Comparison of ENCODE assay signal across 27 cellular contexts in the genomic region with DNA sequence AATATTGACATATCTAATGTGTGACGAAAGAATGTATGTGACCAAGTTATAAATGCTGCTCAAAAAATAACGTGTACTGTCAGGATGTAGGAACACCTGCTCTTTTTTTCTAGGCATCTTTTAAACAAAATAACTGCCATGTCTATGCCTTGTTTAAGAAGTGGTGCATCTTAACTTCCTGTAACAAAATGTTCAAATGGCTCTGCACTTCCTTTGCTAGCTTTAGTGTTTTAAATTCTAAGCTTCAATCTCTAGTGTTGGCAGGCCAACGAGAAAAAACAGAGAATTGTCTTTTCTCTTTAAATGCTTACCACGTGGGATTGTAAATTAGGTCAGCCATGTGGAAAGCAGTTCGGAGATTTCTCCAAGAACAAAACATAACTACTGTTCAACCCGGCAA. TPM values are rescaled to one million over a fixed set of nuclear protein-coding genes. Genes with fewer than 3 reads are reported as not detected.
DNase-seq lines count a peak whose midpoint lies in the region; ATAC-seq and TF ChIP-seq lines count a peak whose summit lies in the region.
"Had no signal": no experiment of that assay in that cellular context is flagged by ENCODE, and none has a peak within 500 bp of the region (broad histone marks: within the 10 kb centered on the region; RNA-seq: fewer than 3 reads in every experiment).

No MANE protein-coding gene starts in this region.

- peaks cover 0 to 6% of the 10 kb centered on the region in 2 experiments; a peak in 2 of 4 replicates for H3K4me1 ChIP-seq in HCT116 (ENCODE audit: control insufficient read depth in 1 of 2, insufficient read depth in 2 of 2, low read length in 2 of 2)
- H3K4me1 ChIP-seq in colonic mucosa: no peaks in the 10 kb centered on the region

- H3K9ac ChIP-seq in HCT116 (ENCODE audit: low read length) (no peak overlapping the region), colonic mucosa (ENCODE audit: low read depth in 2 of 2, low read length in 2 of 2) (no peak overlapping the region)

- ATAC-seq in stimulated activated naive CD8-positive, alpha-beta T cell treated with anti-CD3 and anti-CD28 coated beads, Interleukin-15, Interleukin-2, amounts not matched to agents 100 U/mL and 50 U/mL, for 24 hours: no peak
- ATAC-seq in HCT116: no peak
- ATAC-seq in activated naive CD8-positive, alpha-beta T cell treated with anti-CD3 and anti-CD28 coated beads, Interleukin-2, amount 10 ng/mL, durations not matched to agents 7 days and 5 days (ENCODE audit: low read depth): no peak
- ATAC-seq: effector memory CD8-positive, alpha-beta T cell; GM12878; left cardiac atrium; mucosa of descending colon; Right ventricle myocardium inferior had no signal

- no peak for TF ChIP-seq POLR2A in HCT116 (IDR thresholded peaks at IDR 0.05; ENCODE audit: borderline replicate concordance, extremely low read depth, insufficient read depth, insufficient read length)

- no peaks in the 10 kb centered on the region for H3K27me3 Mint-ChIP-seq in stimulated activated naive CD8-positive, alpha-beta T cell treated with anti-CD3 and anti-CD28 coated beads, Interleukin-15, Interleukin-2, amounts not matched to agents 100 ng/mL and 50 ng/mL, for 24 hours
- no peaks in the 10 kb centered on the region for H3K27me3 Mint-ChIP-seq in activated naive CD8-positive, alpha-beta T cell treated with anti-CD3 and anti-CD28 coated beads, Interleukin-2, amount 10 ng/mL, durations not matched to agents 7 days and 5 days

- H2AFZ ChIP-seq in HCT116 (ENCODE audit: low read depth, low read length, poor library complexity, severe bottlenecking): peak overlapping the region; percentile 79

- DNase-seq in stimulated activated naive CD8-positive, alpha-beta T cell treated with anti-CD3 and anti-CD28 coated beads, Interleukin-15, Interleukin-2, amounts not matched to agents 100 U/mL and 50 U/mL, for 24 hours: no peak
- DNase-seq in HCT116 (ENCODE audit: low read depth, low spot score) (no peak), DMS153 (lab: John Stamatoyannopoulos, UW) (no peak), NCI-H526 treated with DMSO at 0.1 percent for 48 hours (lab: John Stamatoyannopoulos, UW) (no peak), colonic mucosa (no peak)
- no peak for DNase-seq in activated naive CD8-positive, alpha-beta T cell treated with anti-CD3 and anti-CD28 coated beads, Interleukin-2, amount 10 ng/mL, durations not matched to agents 7 days and 5 days
- DNase-seq: activated CD4-positive, CD25-positive, alpha-beta regulatory T cell treated with anti-CD3 and anti-CD28 coated beads, Interleukin-2, amount 50 U/mL, for 72 hours; activated T-cell treated with anti-CD3 and anti-CD28 coated beads, Interleukin-2, amount 50 U/mL, for 48 hours; aorta; cortex of kidney; DMS 273 treated with DMSO at 0.1 percent for 48 hours; effector memory CD8-positive, alpha-beta T cell; hippocampal formation; KG1; left cardiac atrium; mucosa of descending colon; NCI-H1417 treated with DMSO at 0.1 percent for 48 hours; NCI-H2029 treated with DMSO at 0.1 percent for 48 hours; NCI-H2227 treated with DMSO at 0.1 percent for 48 hours; NCI-H69; stimulated activated CD4-positive, alpha-beta T cell treated with anti-CD3 and anti-CD28 coated beads, Interleukin-4, amount 100 ng/mL, for 1 hour; transverse colon had no signal

- no peaks in the 10 kb centered on the region for H3K79me2 ChIP-seq in HCT116 (ENCODE audit: insufficient read depth, low read length)

- no peak for TF ChIP-seq CTCF in HCT116 (IDR thresholded peaks at IDR 0.05 in 2 of 3, conservative IDR thresholded peaks at IDR 0.05 in 1 of 3; ENCODE audit: borderline replicate concordance in 1 of 3, insufficient read depth in 1 of 3, low read depth in 2 of 3, low read length in 2 of 3)
- TF ChIP-seq CTCF in colonic mucosa (IDR thresholded peaks at IDR 0.05): no peak

- H3K36me3 Mint-ChIP-seq in stimulated activated naive CD8-positive, alpha-beta T cell treated with anti-CD3 and anti-CD28 coated beads, Interleukin-15, Interleukin-2, amounts not matched to agents 100 ng/mL and 50 ng/mL, for 24 hours (ENCODE audit: low read depth): no peaks in the 10 kb centered on the region
- H3K36me3 Mint-ChIP-seq in activated naive CD8-positive, alpha-beta T cell treated with anti-CD3 and anti-CD28 coated beads, Interleukin-2, amount 10 ng/mL, durations not matched to agents 7 days and 5 days: no peaks in the 10 kb centered on the region

- TF ChIP-seq RAD21 in HCT116 (IDR thresholded peaks at IDR 0.05; ENCODE audit: low read depth): no peak

- H3K27ac ChIP-seq in HCT116 (ENCODE audit: low read depth, low read length) (no peak overlapping the region), colonic mucosa (no peak overlapping the region)
- H3K27ac ChIP-seq: transverse colon had no signal

- H3K4me3 Mint-ChIP-seq in stimulated activated naive CD8-positive, alpha-beta T cell treated with anti-CD3 and anti-CD28 coated beads, Interleukin-15, Interleukin-2, amounts not matched to agents 100 ng/mL and 50 ng/mL, for 24 hours: peak overlapping the region; percentile 9
- H3K4me3 Mint-ChIP-seq in activated naive CD8-positive, alpha-beta T cell treated with anti-CD3 and anti-CD28 coated beads, Interleukin-2, amount 10 ng/mL, durations not matched to agents 7 days and 5 days: no peak overlapping the region
- H3K4me3 Mint-ChIP-seq: effector memory CD8-positive, alpha-beta T cell; nephron had no signal

- H3K27ac Mint-ChIP-seq in stimulated activated naive CD8-positive, alpha-beta T cell treated with anti-CD3 and anti-CD28 coated beads, Interleukin-15, Interleukin-2, amounts not matched to agents 100 ng/mL and 50 ng/mL, for 24 hours: peak overlapping the region; percentile 50
- peak overlapping the region; percentile 30 for H3K27ac Mint-ChIP-seq in activated naive CD8-positive, alpha-beta T cell treated with anti-CD3 and anti-CD28 coated beads, Interleukin-2, amount 10 ng/mL, durations not matched to agents 7 days and 5 days
- H3K27ac Mint-ChIP-seq: effector memory CD8-positive, alpha-beta T cell; nephron had no signal

- intact Hi-C loops in HCT116 (cut with micrococcal nuclease): no loop called here
- intact Hi-C loops in colonic mucosa (cut with DNase I): no loop called here

- no peaks in the 10 kb centered on the region for H3K27me3 ChIP-seq in HCT116 (ENCODE audit: insufficient read depth, low read length)
- H3K27me3 ChIP-seq in colonic mucosa: no peaks in the 10 kb centered on the region
- H3K27me3 ChIP-seq: transverse colon had no signal

- H3K9me3 ChIP-seq in HCT116 (ENCODE audit: control insufficient read depth in 1 of 2, insufficient read depth in 1 of 2, low read depth in 1 of 2, low read length in 2 of 2) (no peaks in the 10 kb centered on the region), colonic mucosa (no peaks in the 10 kb centered on the region)
- H3K9me3 ChIP-seq: mucosa of descending colon, transverse colon had no signal

- H4K20me1 ChIP-seq in HCT116 (ENCODE audit: insufficient read depth): no peaks in the 10 kb centered on the region

- no TSS peak for BruUV-seq in HCT116 (replicated peaks; lab: Mats Ljungman, UMichigan)

- CTCF ChIA-PET in HCT116 (lab: Charles Lee): no interaction called here

- H3K4me3 ChIP-seq in HCT116 (replicated peaks in 1 of 2; ENCODE audit: low read depth in 1 of 2, low read length in 2 of 2) (no peak overlapping the region), colonic mucosa (no peak overlapping the region)
- H3K4me3 ChIP-seq: GM12878, lung, mucosa of descending colon, transverse colon had no signal

- H3K36me3 ChIP-seq in HCT116 (ENCODE audit: control insufficient read depth in 1 of 2, insufficient read depth in 2 of 2, low read length in 2 of 2) (no peaks in the 10 kb centered on the region), colonic mucosa (no peaks in the 10 kb centered on the region)
- H3K36me3 ChIP-seq: transverse colon had no signal

- H3K9me3 Mint-ChIP-seq in stimulated activated naive CD8-positive, alpha-beta T cell treated with anti-CD3 and anti-CD28 coated beads, Interleukin-15, Interleukin-2, amounts not matched to agents 100 ng/mL and 50 ng/mL, for 24 hours: no peaks in the 10 kb centered on the region
- H3K9me3 Mint-ChIP-seq in activated naive CD8-positive, alpha-beta T cell treated with anti-CD3 and anti-CD28 coated beads, Interleukin-2, amount 10 ng/mL, durations not matched to agents 7 days and 5 days: no peaks in the 10 kb centered on the region
- H3K9me3 Mint-ChIP-seq: effector memory CD8-positive, alpha-beta T cell; nephron had no signal

- POLR2A ChIA-PET in HCT116 (lab: Charles Lee): no interaction called here
- POLR2A ChIA-PET in activated naive CD8-positive, alpha-beta T cell treated with anti-CD3 and anti-CD28 coated beads, Interleukin-2, amount 10 ng/mL, durations not matched to agents 7 days and 5 days (lab: Charles Lee): interaction anchor here (1.4 kb wide), 1 partner anchor 13 kb away, joined by 4 read pairs; no protein-coding TSS in a partner anchor

- RAD21 ChIA-PET in HCT116 (lab: Charles Lee; ENCODE audit: low non-redundant PET in 1 of 2, low total read pairs in 2 of 2, uncharacterized antibody in 2 of 2, unreplicated experiment in 2 of 2): no interaction called here

- H3K4me2 ChIP-seq in HCT116 (ENCODE audit: low read length): no peak overlapping the region

- H3K4me1 Mint-ChIP-seq in stimulated activated naive CD8-positive, alpha-beta T cell treated with anti-CD3 and anti-CD28 coated beads, Interleukin-15, Interleukin-2, amounts not matched to agents 100 ng/mL and 50 ng/mL, for 24 hours (ENCODE audit: low read depth): peaks cover 23% of the 10 kb centered on the region
- H3K4me1 Mint-ChIP-seq in activated naive CD8-positive, alpha-beta T cell treated with anti-CD3 and anti-CD28 coated beads, Interleukin-2, amount 10 ng/mL, durations not matched to agents 7 days and 5 days: peaks cover 13% of the 10 kb centered on the region
- H3K4me1 Mint-ChIP-seq: nephron had no signal

- H3K9me2 ChIP-seq in HCT116 (ENCODE audit: insufficient read depth): no peaks in the 10 kb centered on the region

TF ChIP-seq in HCT116, 20 proteins besides CTCF, POLR2A, EP300 and RAD21:
- TF ChIP-seq EZH2 (IDR thresholded peaks at IDR 0.05) (no peak), ZNF274 (IDR thresholded peaks at IDR 0.05; ENCODE audit: low read depth, low read length) (no peak), ELF1 (IDR thresholded peaks at IDR 0.05; ENCODE audit: borderline replicate concordance, low read depth) (no peak), EZH2phosphoT487 (IDR thresholded peaks at IDR 0.05; ENCODE audit: borderline replicate concordance) (no peak), SRF (IDR thresholded peaks at IDR 0.05; ENCODE audit: low read depth) (no peak), FOSL1 (IDR thresholded peaks at IDR 0.05; ENCODE audit: low read depth) (no peak), JUND (IDR thresholded peaks at IDR 0.05) (no peak), YY1 (IDR thresholded peaks at IDR 0.05; ENCODE audit: extremely low read depth, insufficient replicate concordance, low read depth, low read length) (no peak)
TF ChIP-seq in HCT116: peak in this region for 0.

RNA-seq across cellular contexts. Expression of gene PDSS1, which starts 14.6 kb away (rescaled TPM):
- total RNA-seq in HCT116 (2021; ENCODE audit: unreplicated experiment) (23.5 TPM), colonic mucosa (10 to 100 TPM; 20.6 to 35.5 TPM)
- polyA plus RNA-seq in HCT116 (2012): 6.6 and 11.0 TPM in 2 replicates
- 10 to 100 TPM; 10.7 to 12.0 TPM for total RNA-seq in activated naive CD8-positive, alpha-beta T cell treated with anti-CD3 and anti-CD28 coated beads, Interleukin-2, amount 10 ng/mL, durations not matched to agents 7 days and 5 days
